8 cellular contexts compared by ENCODE assay signal in genomic region chr16:50692999-50693781, GRCh38. TPM values are rescaled to one million over a fixed set of nuclear protein-coding genes. Genes with fewer than 3 reads are reported as not detected.
A peak's percentile ranks its signal among the peaks of the same experiment; 100 is the strongest.
DNase-seq lines count a peak whose midpoint lies in the region; ATAC-seq and TF ChIP-seq lines count a peak whose summit lies in the region.

Gene NOD2 (plus strand): TSS chr16:50693606. CDS start chr16:50699496, 5,890 bp downstream.

- peaks cover 4% of the 10 kb centered on the region for H3K27me3 Mint-ChIP-seq in T-helper 2 cell treated with Interferon-gamma antibody and Interleukin-4, amounts not matched to agents 5 μg/mL and 100 μg/mL, for 36 hours (ENCODE audit: low read depth)

- H3K27ac Mint-ChIP-seq in T-helper 2 cell treated with Interferon-gamma antibody and Interleukin-4, amounts not matched to agents 5 μg/mL and 100 μg/mL, for 36 hours: peak within 1 kb of the TSS; percentile 73

- no peak for TF ChIP-seq CTCF in esophagus squamous epithelium (IDR thresholded peaks at IDR 0.05)
- TF ChIP-seq CTCF in osteoblast (IDR thresholded peaks at IDR 0.05; ENCODE audit: extremely low read depth, low read depth, low read length): no peak

- H3K9me3 ChIP-seq in esophagus squamous epithelium (no peaks in the 10 kb centered on the region), osteoblast (ENCODE audit: low read depth, low read length) (no peaks in the 10 kb centered on the region)

- H3K4me3 ChIP-seq in esophagus squamous epithelium (peak within 1 kb of the TSS; percentile 45 to 68 (median 56)), osteoblast (ENCODE audit: insufficient read depth, low read length) (peak within 1 kb of the TSS; percentile 56)

- H3K4me1 Mint-ChIP-seq in T-helper 2 cell treated with Interferon-gamma antibody and Interleukin-4, amounts not matched to agents 5 μg/mL and 100 μg/mL, for 36 hours (ENCODE audit: low read depth): peaks cover 47% of the 10 kb centered on the region

- WGBS in esophagus squamous epithelium, 2 donors: 31 to 57% methylated on average over 13 to 24 of the region's 56 CpGs

- H3K36me3 Mint-ChIP-seq in T-helper 2 cell treated with Interferon-gamma antibody and Interleukin-4, amounts not matched to agents 5 μg/mL and 100 μg/mL, for 36 hours (ENCODE audit: low read depth): no peaks in the 10 kb centered on the region

- peak within 1 kb of the TSS; percentile 50 to 83 (median 76) for H3K27ac ChIP-seq in esophagus squamous epithelium
- no peak within 1 kb of the TSS for H3K27ac ChIP-seq in osteoblast (ENCODE audit: low read depth, low read length)

- peaks cover 30 to 55% (median 38%) of the 10 kb centered on the region in 3 donors for H3K4me1 ChIP-seq in esophagus squamous epithelium
- H3K4me1 ChIP-seq in osteoblast (ENCODE audit: insufficient read depth, low read length): peaks cover 5% of the 10 kb centered on the region

- TF ChIP-seq POLR2A in GM19099 (IDR thresholded peaks at IDR 0.05; ENCODE audit: extremely low read depth, insufficient read length, low read depth) (peak; percentile 68), esophagus squamous epithelium (IDR thresholded peaks at IDR 0.05) (peak in 1 of 4 donors; percentile 74)

- peak within 1 kb of the TSS; percentile 63 for H3K4me2 ChIP-seq in osteoblast (ENCODE audit: insufficient read depth, low read length)

- ATAC-seq in GM21381 (IDR thresholded peaks at IDR 0.05; ENCODE audit: unreplicated experiment): no peak
- ATAC-seq in HG02973 (IDR thresholded peaks at IDR 0.05; ENCODE audit: unreplicated experiment): no peak

- H2AFZ ChIP-seq in osteoblast (ENCODE audit: low read length): peak within 1 kb of the TSS; percentile 41

- no peaks in the 10 kb centered on the region for H4K20me1 ChIP-seq in osteoblast (ENCODE audit: insufficient read depth, low read length)

- H3K36me3 ChIP-seq in esophagus squamous epithelium (no peaks in the 10 kb centered on the region), osteoblast (ENCODE audit: insufficient read depth, low read length) (no peaks in the 10 kb centered on the region)

- H3K4me3 Mint-ChIP-seq in T-helper 2 cell treated with Interferon-gamma antibody and Interleukin-4, amounts not matched to agents 5 μg/mL and 100 μg/mL, for 36 hours: peak within 1 kb of the TSS; percentile 81

- H3K27me3 ChIP-seq in esophagus squamous epithelium: no peaks in the 10 kb centered on the region
- peaks cover 28% of the 10 kb centered on the region for H3K27me3 ChIP-seq in osteoblast (ENCODE audit: insufficient read depth, low read length)

- H3K79me2 ChIP-seq in osteoblast (ENCODE audit: insufficient read depth, low read length): no peaks in the 10 kb centered on the region

- H3K9me3 Mint-ChIP-seq in T-helper 2 cell treated with Interferon-gamma antibody and Interleukin-4, amounts not matched to agents 5 μg/mL and 100 μg/mL, for 36 hours: no peaks in the 10 kb centered on the region

- no peak for DNase-seq in T-helper 2 cell treated with Interferon-gamma antibody and Interleukin-4, amounts not matched to agents 5 μg/mL and 100 μg/mL, for 36 hours (ENCODE audit: low spot score)
- no peak for DNase-seq in esophagus squamous epithelium (lab: John Stamatoyannopoulos, UW)
- peak; percentile 92 for DNase-seq in osteoblast (ENCODE audit: insufficient read length, low spot score, missing footprints)
- DNase-seq in NCI-H69 (lab: John Stamatoyannopoulos, UW): no peak
- no peak for DNase-seq in NCI-H2081 treated with DMSO at 0.1 percent for 48 hours (lab: John Stamatoyannopoulos, UW)

- intact Hi-C loops in esophagus squamous epithelium (cut with DNase I): no loop called here

RNA-seq across cellular contexts. Expression of gene NOD2, which starts in this region (rescaled TPM):
- total RNA-seq in esophagus squamous epithelium (10 to 100 TPM; 10.5 to 28.1 (median 21.6) TPM), osteoblast (under 0.01 and 0.29 TPM in 2 replicates)

Comparison
In these comparisons a context has a peak if more than half of its experiments do, and no peak if none do; other contexts are left out.
1. Peak in DNase-seq, H3K4me3 ChIP-seq and H3K4me2 ChIP-seq in osteoblast; RNA of the gene not detected or under 1 TPM.